Comparison of ENCODE assay signal across 29 cellular contexts in the genomic region with DNA sequence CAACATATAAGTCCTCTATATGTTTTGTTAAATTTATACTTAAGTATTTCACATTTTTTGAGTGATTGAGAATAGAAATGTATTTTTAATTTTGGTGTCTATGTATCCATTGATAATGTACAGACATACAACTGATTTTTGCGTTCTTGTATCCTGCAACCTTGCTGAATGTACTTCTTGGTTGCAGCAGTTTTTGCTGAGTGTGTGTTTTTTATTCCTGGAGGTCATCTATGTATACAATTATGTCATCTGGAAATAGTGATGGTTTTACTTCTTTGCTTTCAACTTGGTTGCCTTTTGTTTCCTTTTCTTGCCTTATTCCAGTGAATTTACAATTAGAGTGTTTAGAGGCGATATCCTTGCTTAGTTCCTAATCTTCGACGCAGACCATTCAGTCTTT.
"Had no signal": no experiment of that assay in that cellular context is flagged by ENCODE, and none has a peak within 500 bp of the region (broad histone marks: within the 10 kb centered on the region; RNA-seq: fewer than 3 reads in every experiment).

No MANE protein-coding gene starts in this region.

- H3K27ac ChIP-seq: ascending aorta, breast epithelium, cardiac muscle cell, colonic mucosa, epithelial cell of prostate, esophagus squamous epithelium had no signal

- H3K27me3 Mint-ChIP-seq: activated CD4-positive, alpha-beta memory T cell treated with anti-CD3 and anti-CD28 coated beads, Interleukin-2, amount 10 ng/mL, durations not matched to agents 7 days and 5 days; activated CD4-positive, alpha-beta T cell treated with anti-CD3 and anti-CD28 coated beads for 36 hours; activated CD4-positive, alpha-beta T cell treated with anti-CD3 and anti-CD28 coated beads, Interleukin-2, amount 10 ng/mL, durations not matched to agents 24 days and 14 days; activated naive CD4-positive, alpha-beta T cell treated with anti-CD3 and anti-CD28 coated beads, Interleukin-2, amount 10 ng/mL, durations not matched to agents 7 days and 5 days; activated naive CD8-positive, alpha-beta T cell treated with anti-CD3 and anti-CD28 coated beads, Interleukin-2, amount 10 ng/mL, durations not matched to agents 7 days and 5 days; activated T-cell treated with anti-CD3 and anti-CD28 coated beads, Interleukin-2, amount 50 U/mL, for 24 hours; brain had no signal

- H3K27me3 ChIP-seq: ascending aorta, breast epithelium, cardiac muscle cell, colonic mucosa, esophagus squamous epithelium had no signal

- H3K9me3 ChIP-seq: ascending aorta, breast epithelium, colonic mucosa, esophagus squamous epithelium had no signal

- H3K4me3 Mint-ChIP-seq: activated CD4-positive, alpha-beta memory T cell treated with anti-CD3 and anti-CD28 coated beads, Interleukin-2, amount 10 ng/mL, durations not matched to agents 7 days and 5 days; activated CD4-positive, alpha-beta T cell treated with anti-CD3 and anti-CD28 coated beads for 36 hours; activated CD4-positive, alpha-beta T cell treated with anti-CD3 and anti-CD28 coated beads, Interleukin-2, amount 10 ng/mL, durations not matched to agents 24 days and 14 days; activated naive CD4-positive, alpha-beta T cell treated with anti-CD3 and anti-CD28 coated beads, Interleukin-2, amount 10 ng/mL, durations not matched to agents 7 days and 5 days; activated naive CD8-positive, alpha-beta T cell treated with anti-CD3 and anti-CD28 coated beads, Interleukin-2, amount 10 ng/mL, durations not matched to agents 7 days and 5 days; activated T-cell treated with anti-CD3 and anti-CD28 coated beads, Interleukin-2, amount 50 U/mL, for 24 hours; activated T-cell treated with anti-CD3 and anti-CD28 coated beads, Interleukin-2, amount 50 U/mL, for 72 hours; brain had no signal

- H3K4me3 ChIP-seq: ascending aorta, breast epithelium, cardiac muscle cell, colonic mucosa, esophagus squamous epithelium had no signal

- FAIRE-seq: endometrium, frontal cortex had no signal

- H3K9me3 Mint-ChIP-seq: activated CD4-positive, alpha-beta memory T cell treated with anti-CD3 and anti-CD28 coated beads, Interleukin-2, amount 10 ng/mL, durations not matched to agents 7 days and 5 days; activated naive CD4-positive, alpha-beta T cell treated with anti-CD3 and anti-CD28 coated beads, Interleukin-2, amount 10 ng/mL, durations not matched to agents 7 days and 5 days; activated naive CD4-positive, alpha-beta T cell treated with anti-CD3 and anti-CD28 coated beads, Interleukin-2, amount 50 U/mL, for 72 hours; activated naive CD8-positive, alpha-beta T cell treated with anti-CD3 and anti-CD28 coated beads, Interleukin-2, amount 10 ng/mL, durations not matched to agents 7 days and 5 days; activated T-cell treated with anti-CD3 and anti-CD28 coated beads, Interleukin-2, amount 50 U/mL, for 24 hours; activated T-cell treated with anti-CD3 and anti-CD28 coated beads, Interleukin-2, amount 50 U/mL, for 72 hours; brain had no signal

- H3K4me1 ChIP-seq: ascending aorta, breast epithelium, colonic mucosa, esophagus squamous epithelium had no signal

- ATAC-seq: activated CD4-positive, alpha-beta T cell treated with anti-CD3 and anti-CD28 coated beads for 36 hours; activated naive CD4-positive, alpha-beta T cell treated with anti-CD3 and anti-CD28 coated beads, Interleukin-2, amount 50 U/mL, for 72 hours; activated T-cell treated with anti-CD3 and anti-CD28 coated beads, Interleukin-2, amount 50 U/mL, for 72 hours had no signal

- DNase-seq: activated CD4-positive, alpha-beta memory T cell treated with anti-CD3 and anti-CD28 coated beads, Interleukin-2, amount 10 ng/mL, durations not matched to agents 7 days and 5 days; activated CD4-positive, alpha-beta T cell treated with anti-CD3 and anti-CD28 coated beads for 36 hours; activated CD4-positive, alpha-beta T cell treated with anti-CD3 and anti-CD28 coated beads, Interleukin-2, amount 10 ng/mL, durations not matched to agents 24 days and 14 days; activated CD4-positive, CD25-positive, alpha-beta regulatory T cell; activated CD4-positive, CD25-positive, alpha-beta regulatory T cell treated with anti-CD3 and anti-CD28 coated beads, Interleukin-2, amount 50 U/mL, for 72 hours; activated CD8-positive, alpha-beta memory T cell treated with anti-CD3 and anti-CD28 coated beads, Interleukin-2, amount 50 U/mL, for 48 hours; activated gamma-delta T cell; activated naive CD4-positive, alpha-beta T cell; activated naive CD4-positive, alpha-beta T cell treated with anti-CD3 and anti-CD28 coated beads, Interleukin-2, amount 10 ng/mL, durations not matched to agents 7 days and 5 days; activated naive CD8-positive, alpha-beta T cell treated with anti-CD3 and anti-CD28 coated beads, Interleukin-2, amount 10 ng/mL, durations not matched to agents 7 days and 5 days; activated T-cell treated with anti-CD3 and anti-CD28 coated beads for 4 hours; activated T-cell treated with anti-CD3 and anti-CD28 coated beads, Interleukin-2, amount 50 U/mL, for 24 hours; activated T-cell treated with anti-CD3 and anti-CD28 coated beads, Interleukin-2, amount 50 U/mL, for 72 hours; central memory CD4-positive, alpha-beta T cell; cerebellar nuclear complex; colonic mucosa; effector CD8-positive, alpha-beta T cell; esophagus squamous epithelium; foreskin fibroblast; head of caudate nucleus; T-helper 2 cell had no signal

- H3K27ac Mint-ChIP-seq: activated CD4-positive, alpha-beta memory T cell treated with anti-CD3 and anti-CD28 coated beads, Interleukin-2, amount 10 ng/mL, durations not matched to agents 7 days and 5 days; activated CD4-positive, alpha-beta T cell treated with anti-CD3 and anti-CD28 coated beads for 36 hours; activated CD4-positive, alpha-beta T cell treated with anti-CD3 and anti-CD28 coated beads, Interleukin-2, amount 10 ng/mL, durations not matched to agents 24 days and 14 days; activated naive CD4-positive, alpha-beta T cell treated with anti-CD3 and anti-CD28 coated beads, Interleukin-2, amount 10 ng/mL, durations not matched to agents 7 days and 5 days; activated naive CD8-positive, alpha-beta T cell treated with anti-CD3 and anti-CD28 coated beads, Interleukin-2, amount 10 ng/mL, durations not matched to agents 7 days and 5 days; activated T-cell treated with anti-CD3 and anti-CD28 coated beads, Interleukin-2, amount 50 U/mL, for 24 hours; activated T-cell treated with anti-CD3 and anti-CD28 coated beads, Interleukin-2, amount 50 U/mL, for 72 hours; brain had no signal

- H3K4me1 Mint-ChIP-seq: activated CD4-positive, alpha-beta T cell treated with anti-CD3 and anti-CD28 coated beads for 36 hours; activated naive CD4-positive, alpha-beta T cell treated with anti-CD3 and anti-CD28 coated beads, Interleukin-2, amount 10 ng/mL, durations not matched to agents 7 days and 5 days; activated naive CD8-positive, alpha-beta T cell treated with anti-CD3 and anti-CD28 coated beads, Interleukin-2, amount 10 ng/mL, durations not matched to agents 7 days and 5 days; brain had no signal

- H3K36me3 ChIP-seq: cardiac muscle cell, colonic mucosa had no signal
